In the genomic region with DNA sequence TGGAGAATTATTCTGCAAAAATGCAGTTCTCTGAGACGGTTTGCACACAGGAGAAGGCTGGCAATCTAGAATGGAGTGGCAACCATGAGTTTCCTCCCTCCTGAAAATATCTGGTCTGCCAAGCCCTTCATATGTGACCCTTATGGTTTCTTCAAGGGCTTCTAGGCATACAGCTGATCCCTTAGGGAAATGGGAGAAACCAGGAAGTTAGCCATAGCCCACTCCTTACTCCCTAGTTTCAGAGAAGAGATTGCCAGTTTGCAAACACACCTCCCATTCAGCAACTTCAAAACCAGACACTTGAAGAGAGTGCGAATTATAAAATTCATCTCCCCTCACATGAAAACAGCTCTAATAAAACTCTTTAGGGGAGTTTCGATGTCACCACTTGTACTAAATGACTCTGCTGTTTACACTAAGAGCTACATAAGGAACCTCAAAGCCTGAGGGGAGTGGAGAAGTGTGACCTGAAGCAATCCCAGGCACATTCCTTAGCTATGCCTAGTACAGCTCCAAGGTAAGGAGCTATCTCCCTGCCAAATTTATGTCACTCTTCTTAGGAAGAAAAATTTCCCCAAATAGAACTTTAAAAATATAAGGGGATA, we compare ENCODE assay signal across 13 cellular contexts. TPM values are rescaled to one million over a fixed set of nuclear protein-coding genes. Genes with fewer than 3 reads are reported as not detected.
DNase-seq lines count a peak whose midpoint lies in the region; ATAC-seq and TF ChIP-seq lines count a peak whose summit lies in the region.
"Had no signal": no experiment of that assay in that cellular context is flagged by ENCODE, and none has a peak within 500 bp of the region (broad histone marks: within the 10 kb centered on the region; RNA-seq: fewer than 3 reads in every experiment).

No MANE protein-coding gene starts in this region.

- peaks cover 0 to 7% of the 10 kb centered on the region in 2 donors for H3K4me1 ChIP-seq in lung (ENCODE audit: control insufficient read depth in 2 of 2, insufficient read depth in 2 of 2, low read length in 2 of 2)

- no peak overlapping the region for H3K27ac ChIP-seq in lung (ENCODE audit: low read depth in 1 of 2, low read length in 1 of 2)

- H3K27me3 ChIP-seq in lung (ENCODE audit: control insufficient read depth, insufficient read depth), result no peaks in the 10 kb centered on the region
- H3K27me3 ChIP-seq: heart left ventricle had no signal

- no peak for TF ChIP-seq CTCF in choroid plexus epithelial cell (conservative IDR thresholded peaks at IDR 0.05; ENCODE audit: low read depth, low read length)
- no peak for TF ChIP-seq CTCF in lung (IDR thresholded peaks at IDR 0.05; ENCODE audit: control extremely low read depth, extremely low read depth)
- TF ChIP-seq CTCF in GM10266 (IDR thresholded peaks at IDR 0.05; ENCODE audit: control insufficient read depth, insufficient read depth, low read depth, missing control alignments), result no peak

- DNase-seq in A172 (ENCODE audit: low spot score) (peak; percentile 58), M059J (ENCODE audit: low read depth) (peak; percentile 97), choroid plexus epithelial cell (ENCODE audit: low read depth) (peak; percentile 65), lung (ENCODE audit: low spot score) (no peak), mesenteric fat pad (ENCODE audit: low spot score) (no peak), HPDE6-E6E7 (ENCODE audit: extremely low spot score) (no peak), GM10266 (ENCODE audit: extremely low spot score) (no peak), C1 segment of cervical spinal cord (lab: John Stamatoyannopoulos, UW) (no peak)
- DNase-seq: activated CD4-positive, alpha-beta T cell treated with anti-CD3 and anti-CD28 coated beads for 4 hours; activated naive CD8-positive, alpha-beta T cell treated with anti-CD3 and anti-CD28 coated beads, Interleukin-2, amount 10 ng/mL, durations not matched to agents 7 days and 5 days; heart left ventricle; NCI-H774 had no signal

- no peak overlapping the region for H3K4me3 ChIP-seq in choroid plexus epithelial cell (ENCODE audit: low read depth, low read length)
- no peak overlapping the region for H3K4me3 ChIP-seq in lung
- H3K4me3 ChIP-seq: GM12878 had no signal

- no peaks in the 10 kb centered on the region for H3K36me3 ChIP-seq in lung (ENCODE audit: control insufficient read depth in 2 of 2, insufficient read depth in 2 of 2, low read length in 2 of 2)
- H3K36me3 ChIP-seq: heart left ventricle had no signal

- 60 to 67% methylated on average over 3 of the region's 3 CpGs for WGBS in lung, 2 donors

- ATAC-seq in lung (ENCODE audit: insufficient read depth, low FRiP score), result peak; percentile 60
- ATAC-seq: GM12878 had no signal

- no peaks in the 10 kb centered on the region for H3K9me3 ChIP-seq in lung (ENCODE audit: control insufficient read depth in 2 of 2, insufficient read depth in 1 of 2, low read length in 1 of 2)
- H3K9me3 ChIP-seq: heart left ventricle had no signal

RNA-seq across cellular contexts. Expression of a gene that starts 8.3 kb away (rescaled TPM):
- 10.0 and 10.1 TPM in 2 replicates for total RNA-seq in A172 (2014; rRNA removed; shearing (Covaris generic))
- 28.0 and 45.2 TPM in 2 replicates for total RNA-seq in M059J (2014; rRNA removed; shearing (Covaris generic))
- total RNA-seq in lung (10 to 100 TPM in 1 of 2 donors, 1 to 10 TPM in 1; 5.1 to 29.2 TPM), mesenteric fat pad (50.6 TPM)
- polyA plus RNA-seq in lung, result 1 to 10 TPM; 2.2 to 2.3 TPM

RNA-seq across cellular contexts. Expression of a gene that starts 42.3 kb away (rescaled TPM):
- 61.4 and 73.3 TPM in 2 replicates for total RNA-seq in A172 (2014; rRNA removed; shearing (Covaris generic))
- 57.9 and 68.4 TPM in 2 replicates for total RNA-seq in M059J (2014; rRNA removed; shearing (Covaris generic))
- total RNA-seq in lung (10 to 100 TPM; 24.1 to 55.9 TPM), mesenteric fat pad (26.8 TPM)
- polyA plus RNA-seq in lung, result 1 to 10 TPM; 5.5 to 9.3 TPM

Comparison
In these comparisons a context has a peak if more than half of its experiments do, and no peak if none do; other contexts are left out.
1. DNase-seq: peak in A172 (single experiment), M059J (single experiment) and choroid plexus epithelial cell (single experiment); none in lung (single experiment), mesenteric fat pad (single experiment), HPDE6-E6E7 (single experiment), GM10266 (single experiment) and C1 segment of cervical spinal cord (0 of 14).